Comparison of ENCODE assay signal across 8 cellular contexts in genomic region chr1:210407207-210407886, GRCh38.
DNase-seq lines count a peak whose midpoint lies in the region; ATAC-seq and TF ChIP-seq lines count a peak whose summit lies in the region.

No MANE protein-coding gene starts in this region.

- H3K4me3 ChIP-seq in RWPE2 (ENCODE audit: severe bottlenecking) (no peak overlapping the region), gastroesophageal sphincter (no peak overlapping the region)

- H3K36me3 Mint-ChIP-seq in activated T-helper 2 cell treated with anti-CD3 and anti-CD28 coated beads, Interferon-gamma antibody, Interleukin-2, Interleukin-4, amounts not matched to agents 10 μg/mL and 5 μg/mL and 100 μg/mL, durations not matched to agents 14 hours and 24 hours and 36 hours (ENCODE audit: low read depth) = no peaks in the 10 kb centered on the region
- H3K36me3 Mint-ChIP-seq in progenitor cell of endocrine pancreas (ENCODE audit: insufficient read depth) = peaks cover 2% of the 10 kb centered on the region

- peak; percentile 94 for DNase-seq in DMS153 treated with DMSO at 0.1 percent for 48 hours (lab: John Stamatoyannopoulos, UW; ENCODE audit: unreplicated experiment)
- DNase-seq in LHCN-M2 (ENCODE audit: low read depth) = peak; percentile 61
- DNase-seq in RWPE2 (ENCODE audit: low spot score) = no peak
- DNase-seq in activated T-helper 2 cell treated with anti-CD3 and anti-CD28 coated beads, Interferon-gamma antibody, Interleukin-2, Interleukin-4, amounts not matched to agents 10 μg/mL and 5 μg/mL and 100 μg/mL, durations not matched to agents 14 hours and 24 hours and 36 hours (ENCODE audit: low spot score) = peak; percentile 49
- DNase-seq in progenitor cell of endocrine pancreas (ENCODE audit: low spot score, unreplicated experiment) = peak; percentile 65

- WGBS in gastroesophageal sphincter (ENCODE audit: low coverage in 1 of 2), 2 donors = 20 to 29% methylated on average over 4 to 9 of the region's 9 CpGs

- H3K27ac Mint-ChIP-seq in activated T-helper 2 cell treated with anti-CD3 and anti-CD28 coated beads, Interferon-gamma antibody, Interleukin-2, Interleukin-4, amounts not matched to agents 10 μg/mL and 5 μg/mL and 100 μg/mL, durations not matched to agents 14 hours and 24 hours and 36 hours = no peak overlapping the region
- no peak overlapping the region for H3K27ac Mint-ChIP-seq in progenitor cell of endocrine pancreas

- no peak overlapping the region for H3K27ac ChIP-seq in RWPE2 (ENCODE audit: poor library complexity, severe bottlenecking)
- H3K27ac ChIP-seq in gastroesophageal sphincter = no peak overlapping the region

- H3K9me3 ChIP-seq in RWPE2 (ENCODE audit: severe bottlenecking) (no peaks in the 10 kb centered on the region), gastroesophageal sphincter (no peaks in the 10 kb centered on the region)

- intact Hi-C loops in activated T-helper 2 cell treated with anti-CD3 and anti-CD28 coated beads, Interferon-gamma antibody, Interleukin-2, Interleukin-4, amounts not matched to agents 10 μg/mL and 5 μg/mL and 100 μg/mL, durations not matched to agents 14 hours and 24 hours and 36 hours (cut with micrococcal nuclease) = loop anchor here (1.0 to 5.0 kb wide), 4 partner anchors 39 to 727 kb away; partner anchors contain the start of gene KCNH1

- H3K9me3 Mint-ChIP-seq in activated T-helper 2 cell treated with anti-CD3 and anti-CD28 coated beads, Interferon-gamma antibody, Interleukin-2, Interleukin-4, amounts not matched to agents 10 μg/mL and 5 μg/mL and 100 μg/mL, durations not matched to agents 14 hours and 24 hours and 36 hours = no peaks in the 10 kb centered on the region
- H3K9me3 Mint-ChIP-seq in progenitor cell of endocrine pancreas (ENCODE audit: low read depth) = peaks cover 2% of the 10 kb centered on the region

- H3K36me3 ChIP-seq in RWPE2 (ENCODE audit: low read depth) (no peaks in the 10 kb centered on the region), gastroesophageal sphincter (no peaks in the 10 kb centered on the region)

- H3K27me3 Mint-ChIP-seq in activated T-helper 2 cell treated with anti-CD3 and anti-CD28 coated beads, Interferon-gamma antibody, Interleukin-2, Interleukin-4, amounts not matched to agents 10 μg/mL and 5 μg/mL and 100 μg/mL, durations not matched to agents 14 hours and 24 hours and 36 hours (ENCODE audit: low read depth) = peaks cover 23% of the 10 kb centered on the region
- H3K27me3 Mint-ChIP-seq in progenitor cell of endocrine pancreas = no peaks in the 10 kb centered on the region

- no peak for TF ChIP-seq POLR2A in gastroesophageal sphincter (IDR thresholded peaks at IDR 0.05)

- H3K4me1 ChIP-seq in RWPE2 (ENCODE audit: insufficient read depth, poor library complexity, severe bottlenecking) (no peaks in the 10 kb centered on the region), gastroesophageal sphincter (no peaks in the 10 kb centered on the region)

- ATAC-seq in GM21619 (IDR thresholded peaks at IDR 0.05; ENCODE audit: unreplicated experiment) (peak; percentile 87), RWPE2 (ENCODE audit: low read depth) (peak; percentile 46; the same call in 1 of the 3 replicates), gastroesophageal sphincter (peak; percentile 36), HG03025 (IDR thresholded peaks at IDR 0.05; ENCODE audit: low FRiP score, unreplicated experiment) (no peak)

- no peak for TF ChIP-seq EP300 in gastroesophageal sphincter (IDR thresholded peaks at IDR 0.05)

- H3K27me3 ChIP-seq in RWPE2 (ENCODE audit: insufficient read depth, poor library complexity, severe bottlenecking) = no peaks in the 10 kb centered on the region
- H3K27me3 ChIP-seq in gastroesophageal sphincter = no peaks in the 10 kb centered on the region

- no peaks in the 10 kb centered on the region for H3K4me1 Mint-ChIP-seq in activated T-helper 2 cell treated with anti-CD3 and anti-CD28 coated beads, Interferon-gamma antibody, Interleukin-2, Interleukin-4, amounts not matched to agents 10 μg/mL and 5 μg/mL and 100 μg/mL, durations not matched to agents 14 hours and 24 hours and 36 hours (ENCODE audit: low read depth)
- no peaks in the 10 kb centered on the region for H3K4me1 Mint-ChIP-seq in progenitor cell of endocrine pancreas (ENCODE audit: low read depth)

- peak; percentile 78 for TF ChIP-seq CTCF in RWPE2 (IDR thresholded peaks at IDR 0.05; ENCODE audit: poor library complexity, severe bottlenecking)
- TF ChIP-seq CTCF in gastroesophageal sphincter (IDR thresholded peaks at IDR 0.05) = peak; percentile 81 to 95 (median 88)
- peak; percentile 98 for TF ChIP-seq CTCF in progenitor cell of endocrine pancreas (IDR thresholded peaks at IDR 0.05; ENCODE audit: unreplicated experiment)

- no peak overlapping the region for H3K4me3 Mint-ChIP-seq in activated T-helper 2 cell treated with anti-CD3 and anti-CD28 coated beads, Interferon-gamma antibody, Interleukin-2, Interleukin-4, amounts not matched to agents 10 μg/mL and 5 μg/mL and 100 μg/mL, durations not matched to agents 14 hours and 24 hours and 36 hours (ENCODE audit: low read depth)
- H3K4me3 Mint-ChIP-seq in progenitor cell of endocrine pancreas (ENCODE audit: low read depth) = no peak overlapping the region
